2 cellular contexts compared by ENCODE assay signal in the genomic region with DNA sequence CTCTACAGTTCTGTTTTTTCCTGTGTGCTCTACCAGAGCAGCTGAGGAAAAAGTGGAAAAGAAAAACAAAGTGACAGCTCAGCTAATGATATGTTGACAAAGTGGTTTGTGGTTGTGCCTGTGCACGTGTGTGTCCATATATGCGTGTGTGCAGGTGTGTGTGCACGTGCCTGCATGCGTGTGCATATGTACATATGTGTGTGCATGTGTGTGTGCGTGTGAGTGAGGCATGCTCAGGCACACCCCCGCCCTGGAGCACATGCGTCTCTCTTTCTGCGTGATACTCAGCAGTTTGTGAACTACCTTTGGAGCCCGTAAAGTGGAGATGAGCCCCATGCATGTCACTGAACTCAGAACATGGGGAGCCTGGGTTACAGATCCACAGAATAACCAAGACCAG.
TF ChIP-seq lines count a peak whose summit lies in the region.

No MANE protein-coding gene starts in this region.

TF ChIP-seq in HCT116, 20 proteins besides CTCF, POLR2A, EP300 and RAD21:
- no peak for TF ChIP-seq SIN3A (IDR thresholded peaks at IDR 0.05; ENCODE audit: low read depth)
- no peak for TF ChIP-seq EGR1 (IDR thresholded peaks at IDR 0.05; ENCODE audit: low read depth)
- TF ChIP-seq YY1 (IDR thresholded peaks at IDR 0.05; ENCODE audit: extremely low read depth, insufficient replicate concordance, low read depth, low read length) = no peak
- no peak for TF ChIP-seq ZNF274 (IDR thresholded peaks at IDR 0.05; ENCODE audit: low read depth, low read length)
- TF ChIP-seq REST (IDR thresholded peaks at IDR 0.05; ENCODE audit: low read depth) = no peak
- TF ChIP-seq ELF1 (IDR thresholded peaks at IDR 0.05; ENCODE audit: borderline replicate concordance, low read depth) = no peak
- no peak for TF ChIP-seq ATF3 (IDR thresholded peaks at IDR 0.05)
- TF ChIP-seq JUND (IDR thresholded peaks at IDR 0.05) = no peak
- no peak for TF ChIP-seq EZH2phosphoT487 (IDR thresholded peaks at IDR 0.05; ENCODE audit: borderline replicate concordance)
- TF ChIP-seq SRF (IDR thresholded peaks at IDR 0.05; ENCODE audit: low read depth) = no peak
- no peak for TF ChIP-seq MAX (IDR thresholded peaks at IDR 0.05)
- no peak for TF ChIP-seq ZFX (IDR thresholded peaks at IDR 0.05)

TF ChIP-seq in H1, 55 proteins besides CTCF, POLR2A, EP300 and RAD21:
- TF ChIP-seq POU5F1 (IDR thresholded peaks at IDR 0.05; ENCODE audit: low read depth, low read length) (no peak), CREB1 (IDR thresholded peaks at IDR 0.05) (no peak), EGR1 (IDR thresholded peaks at IDR 0.05; ENCODE audit: borderline replicate concordance, low read depth, low read length) (no peak), TCF12 (IDR thresholded peaks at IDR 0.05; ENCODE audit: low read depth, low read length) (no peak), SP4 (IDR thresholded peaks at IDR 0.05; ENCODE audit: low read length) (no peak), HDAC2 (IDR thresholded peaks at IDR 0.05; ENCODE audit: borderline replicate concordance in 1 of 2, low read depth in 2 of 2, low read length in 2 of 2) (no peak), CHD2 (IDR thresholded peaks at IDR 0.05; ENCODE audit: low read length) (no peak), EZH2 (IDR thresholded peaks at IDR 0.05; ENCODE audit: low read depth, low read length, severe bottlenecking) (no peak), ASH2L (IDR thresholded peaks at IDR 0.05; ENCODE audit: low read length) (no peak), RBBP5 (IDR thresholded peaks at IDR 0.05; ENCODE audit: borderline replicate concordance, low read depth, low read length) (no peak), NANOG (IDR thresholded peaks at IDR 0.05; ENCODE audit: insufficient read depth, low read depth, low read length, poor library complexity, severe bottlenecking) (no peak), BRCA1 (IDR thresholded peaks at IDR 0.05; ENCODE audit: low read depth, low read length) (no peak)
- TF ChIP-seq, protein P1, sequence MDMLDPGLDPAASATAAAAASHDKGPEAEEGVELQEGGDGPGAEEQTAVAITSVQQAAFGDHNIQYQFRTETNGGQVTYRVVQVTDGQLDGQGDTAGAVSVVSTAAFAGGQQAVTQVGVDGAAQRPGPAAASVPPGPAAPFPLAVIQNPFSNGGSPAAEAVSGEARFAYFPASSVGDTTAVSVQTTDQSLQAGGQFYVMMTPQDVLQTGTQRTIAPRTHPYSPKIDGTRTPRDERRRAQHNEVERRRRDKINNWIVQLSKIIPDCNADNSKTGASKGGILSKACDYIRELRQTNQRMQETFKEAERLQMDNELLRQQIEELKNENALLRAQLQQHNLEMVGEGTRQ (IDR thresholded peaks at IDR 0.05; ENCODE audit: low read length) = no peak
- TF ChIP-seq, protein P2, sequence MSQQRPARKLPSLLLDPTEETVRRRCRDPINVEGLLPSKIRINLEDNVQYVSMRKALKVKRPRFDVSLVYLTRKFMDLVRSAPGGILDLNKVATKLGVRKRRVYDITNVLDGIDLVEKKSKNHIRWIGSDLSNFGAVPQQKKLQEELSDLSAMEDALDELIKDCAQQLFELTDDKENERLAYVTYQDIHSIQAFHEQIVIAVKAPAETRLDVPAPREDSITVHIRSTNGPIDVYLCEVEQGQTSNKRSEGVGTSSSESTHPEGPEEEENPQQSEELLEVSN (IDR thresholded peaks at IDR 0.05) = no peak
